9 cellular contexts compared by ENCODE assay signal in the genomic region with DNA sequence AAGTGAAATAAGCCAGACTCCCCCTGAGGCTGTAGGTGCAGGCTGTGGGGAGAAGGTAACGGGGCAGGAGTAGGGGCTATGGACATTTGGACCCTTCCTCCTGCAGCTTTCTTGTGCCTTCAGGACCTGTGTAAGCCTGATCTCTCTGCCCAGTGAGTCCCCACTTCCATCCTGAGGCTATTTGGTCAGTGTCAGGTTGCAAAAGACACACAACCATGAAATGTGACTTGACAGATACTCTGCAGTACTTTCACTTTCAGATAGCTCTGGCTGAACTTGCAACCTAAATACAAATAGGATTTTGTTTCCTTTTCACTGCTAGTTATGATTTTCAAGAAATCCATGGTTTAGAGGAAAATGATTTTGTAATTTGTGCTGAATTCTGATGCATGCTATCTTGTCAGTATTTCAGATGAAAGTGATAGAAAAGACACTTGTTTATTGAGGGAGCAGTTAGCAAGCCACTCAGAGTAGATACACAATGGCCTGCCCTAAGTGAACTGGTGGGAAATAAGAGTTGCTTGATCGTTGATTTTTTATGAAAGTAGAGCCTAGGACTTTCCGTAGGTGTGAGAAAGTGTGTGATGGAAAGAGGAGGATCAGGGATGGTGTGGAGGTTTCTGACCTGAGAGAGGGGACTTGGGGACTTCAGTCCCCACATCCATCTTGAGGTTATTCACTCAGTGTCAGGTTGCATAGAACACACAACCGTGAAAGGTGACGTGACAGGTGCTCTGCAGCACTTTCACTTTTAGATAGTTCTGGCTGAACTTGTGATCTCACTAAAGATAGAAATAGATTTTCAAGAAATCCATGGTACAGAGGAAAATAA. TPM values are rescaled to one million over a fixed set of nuclear protein-coding genes. Genes with fewer than 3 reads are reported as not detected.
DNase-seq lines count a peak whose midpoint lies in the region; ATAC-seq and TF ChIP-seq lines count a peak whose summit lies in the region.
"Had no signal": no experiment of that assay in that cellular context is flagged by ENCODE, and none has a peak within 500 bp of the region (broad histone marks: within the 10 kb centered on the region; RNA-seq: fewer than 3 reads in every experiment).

No MANE protein-coding gene starts in this region.

- H3K4me1 ChIP-seq in cardiac muscle cell (ENCODE audit: low read depth): peaks cover 4% of the 10 kb centered on the region
- H3K4me1 ChIP-seq in thymus (ENCODE audit: control insufficient read depth, insufficient read depth, low read length): no peaks in the 10 kb centered on the region
- no peaks in the 10 kb centered on the region for H3K4me1 ChIP-seq in BE2C

- H3K9me3 ChIP-seq in cardiac muscle cell (ENCODE audit: low read depth): no peaks in the 10 kb centered on the region
- H3K9me3 ChIP-seq in thymus (ENCODE audit: control insufficient read depth): no peaks in the 10 kb centered on the region
- H3K9me3 ChIP-seq in BE2C: no peaks in the 10 kb centered on the region
- H3K9me3 ChIP-seq: Peyer's patch had no signal

- DNase-seq in cardiac muscle cell (ENCODE audit: low read depth in 1 of 2, low spot score in 1 of 2): peak; percentile 3
- DNase-seq in Right ventricle myocardium inferior (ENCODE audit: missing footprints): no peak
- DNase-seq in NCI-H345 (lab: John Stamatoyannopoulos, UW): peak; percentile 54
- DNase-seq in brain microvascular endothelial cell: peak; percentile 18
- no peak for DNase-seq in BE2C

- H3K27ac ChIP-seq in cardiac muscle cell: no peak overlapping the region
- no peak overlapping the region for H3K27ac ChIP-seq in brain microvascular endothelial cell
- H3K27ac ChIP-seq in thymus (ENCODE audit: low read depth): peak overlapping the region; percentile 36

- H3K36me3 ChIP-seq in cardiac muscle cell (no peaks in the 10 kb centered on the region), brain microvascular endothelial cell (replicated peaks) (no peaks in the 10 kb centered on the region), thymus (ENCODE audit: control insufficient read depth, insufficient read depth) (no peaks in the 10 kb centered on the region), BE2C (no peaks in the 10 kb centered on the region)
- H3K36me3 ChIP-seq: Peyer's patch had no signal

- no peaks in the 10 kb centered on the region for H3K27me3 ChIP-seq in cardiac muscle cell
- H3K27me3 ChIP-seq in brain microvascular endothelial cell (replicated peaks): no peaks in the 10 kb centered on the region
- H3K27me3 ChIP-seq in thymus (ENCODE audit: control insufficient read depth, insufficient read depth): no peaks in the 10 kb centered on the region
- H3K27me3 ChIP-seq in BE2C: peaks cover 20% of the 10 kb centered on the region; the same call in 1 of the 2 replicates
- H3K27me3 ChIP-seq: Peyer's patch had no signal

- ATAC-seq in Right ventricle myocardium inferior (no peak), HG03521 (IDR thresholded peaks at IDR 0.05; ENCODE audit: unreplicated experiment) (no peak), HG03175 (IDR thresholded peaks at IDR 0.05; ENCODE audit: unreplicated experiment) (no peak)

- in situ Hi-C loops in brain microvascular endothelial cell (cut with HindIII; ENCODE audit: low pct_ligation_motif_present, low sequenced_read_pairs): no loop called here

- intact Hi-C loops in Right ventricle myocardium inferior (cut with DNase I): no loop called here

- no peak overlapping the region for H3K4me3 ChIP-seq in cardiac muscle cell
- H3K4me3 ChIP-seq in brain microvascular endothelial cell (ENCODE audit: low read depth, low read length): no peak overlapping the region
- H3K4me3 ChIP-seq in thymus (ENCODE audit: low read length): no peak overlapping the region
- H3K4me3 ChIP-seq in BE2C (ENCODE audit: low read depth, low read length): no peak overlapping the region
- H3K4me3 ChIP-seq: Peyer's patch had no signal

- TF ChIP-seq CTCF in cardiac muscle cell (IDR thresholded peaks at IDR 0.05; ENCODE audit: low read depth, low read length) (no peak), brain microvascular endothelial cell (IDR thresholded peaks at IDR 0.05; ENCODE audit: low read depth, low read length, missing control alignments) (no peak), BE2C (IDR thresholded peaks at IDR 0.05; ENCODE audit: low read depth, low read length) (no peak)

- 87% methylated on average over 5 of the region's 5 CpGs for WGBS in thymus

RNA-seq across cellular contexts. Expression of gene EID2, which starts 18.0 kb away (rescaled TPM):
- total RNA-seq in cardiac muscle cell: 20.3 and 44.5 TPM in 2 replicates
- polyA plus RNA-seq in cardiac muscle cell: 70.2 and 75.0 TPM in 2 replicates
- 10.7 TPM for total RNA-seq in Right ventricle myocardium inferior
- polyA plus RNA-seq in thymus: 29.3 TPM
- polyA plus RNA-seq in BE2C (2012; ENCODE audit: insufficient read depth, insufficient read length, low read depth): 57.4 TPM

RNA-seq across cellular contexts. Expression of gene EID2B, which starts 25.4 kb away (rescaled TPM):
- 9.5 and 17.5 TPM in 2 replicates for total RNA-seq in cardiac muscle cell
- 8.4 and 14.1 TPM in 2 replicates for polyA plus RNA-seq in cardiac muscle cell
- total RNA-seq in Right ventricle myocardium inferior: 1.7 TPM
- 10.6 TPM for polyA plus RNA-seq in thymus
- 5.7 TPM for polyA plus RNA-seq in BE2C (2012; ENCODE audit: insufficient read depth, insufficient read length, low read depth)

RNA-seq across cellular contexts. Expression of gene SELENOV, which starts 43.1 kb away (rescaled TPM):
- total RNA-seq in cardiac muscle cell (2.0 and 4.3 TPM in 2 replicates), Right ventricle myocardium inferior (not detected)
- polyA plus RNA-seq in cardiac muscle cell (1.3 and 2.5 TPM in 2 replicates), thymus (not detected)
- not detected for polyA plus RNA-seq in BE2C (2012; ENCODE audit: insufficient read depth, insufficient read length, low read depth)
- total RNA-seq: Peyer's patch had no signal

RNA-seq across cellular contexts. Expression of gene LGALS13, which starts 44.3 kb away (rescaled TPM):
- total RNA-seq in cardiac muscle cell (not detected in 2 replicates), Right ventricle myocardium inferior (not detected)
- polyA plus RNA-seq in cardiac muscle cell (not detected in 2 replicates), thymus (0.66 TPM)
- polyA plus RNA-seq in BE2C (2012; ENCODE audit: insufficient read depth, insufficient read length, low read depth): not detected
- total RNA-seq: Peyer's patch had no signal

RNA-seq across cellular contexts. Expression of gene DLL3, which starts 59.3 kb away (rescaled TPM):
- 8.0 and 11.7 TPM in 2 replicates for total RNA-seq in cardiac muscle cell
- polyA plus RNA-seq in cardiac muscle cell: 12.2 and 13.9 TPM in 2 replicates
- not detected for total RNA-seq in Right ventricle myocardium inferior
- polyA plus RNA-seq in thymus: 0.14 TPM
- polyA plus RNA-seq in BE2C (2012; ENCODE audit: insufficient read depth, insufficient read length, low read depth): 41.5 TPM

Comparison
In these comparisons a context has a peak if more than half of its experiments do, and no peak if none do; other contexts are left out.
1. DNase-seq: peak in cardiac muscle cell (2 of 2), NCI-H345 (single experiment) and brain microvascular endothelial cell (single experiment); none in Right ventricle myocardium inferior (single experiment) and BE2C (single experiment).